ENCODE assay signal across 8 cellular contexts in genomic region chr18:32093106-32093511, GRCh38. TPM values are rescaled to one million over a fixed set of nuclear protein-coding genes. Genes with fewer than 3 reads are reported as not detected.
DNase-seq lines count a peak whose midpoint lies in the region; ATAC-seq and TF ChIP-seq lines count a peak whose summit lies in the region.

No MANE protein-coding gene starts in this region.

- POLR2A ChIA-PET in activated CD8-positive, alpha-beta T cell treated with anti-CD3 and anti-CD28 coated beads, Interleukin-2, amount 10 ng/mL, durations not matched to agents 7 days and 5 days (lab: Charles Lee), result interaction anchor here (0.6 to 2.9 kb wide), 4 partner anchors 8 to 150 kb away, joined by 3 to 67 read pairs (median 6); partner anchors contain the start of genes RNF125 and TRAPPC8

- WGBS in mesodermal cell (ENCODE audit: insufficient coverage in 2 of 2), 2 experiments, result 0% methylated on average over 16 to 27 of the region's 32 CpGs

- H3K4me3 Mint-ChIP-seq in activated CD8-positive, alpha-beta T cell treated with anti-CD3 and anti-CD28 coated beads, Interleukin-2, amount 10 ng/mL, durations not matched to agents 7 days and 5 days, result peak overlapping the region; percentile 96

- H3K36me3 ChIP-seq in mesodermal cell (ENCODE audit: control insufficient read depth, insufficient read depth, low read length), result peaks cover 27% of the 10 kb centered on the region

- H3K36me3 Mint-ChIP-seq in activated CD8-positive, alpha-beta T cell treated with anti-CD3 and anti-CD28 coated beads, Interleukin-2, amount 10 ng/mL, durations not matched to agents 7 days and 5 days (ENCODE audit: low read depth), result peaks cover 43% of the 10 kb centered on the region

- ATAC-seq in GM18520 (IDR thresholded peaks at IDR 0.05; ENCODE audit: unreplicated experiment) (peak; percentile 31), HG03039 (IDR thresholded peaks at IDR 0.05; ENCODE audit: unreplicated experiment) (peak; percentile 29)
- peak; percentile 11 for ATAC-seq in activated CD8-positive, alpha-beta T cell treated with anti-CD3 and anti-CD28 coated beads, Interleukin-2, amount 10 ng/mL, durations not matched to agents 7 days and 5 days
- no peak for ATAC-seq in stimulated activated naive CD8-positive, alpha-beta T cell treated with anti-CD3 and anti-CD28 coated beads, Interleukin-15, Interleukin-2, amounts not matched to agents 100 U/mL and 50 U/mL, for 24 hours

- peak overlapping the region; percentile 98 for H3K27ac ChIP-seq in mesodermal cell (ENCODE audit: low read depth, low read length, severe bottlenecking)

- H3K27ac Mint-ChIP-seq in activated CD8-positive, alpha-beta T cell treated with anti-CD3 and anti-CD28 coated beads, Interleukin-2, amount 10 ng/mL, durations not matched to agents 7 days and 5 days, result peak overlapping the region; percentile 91

- DNase-seq in AG08395 (ENCODE audit: low spot score) (peak; percentile 60), NCI-H2196 treated with DMSO at 0.1 percent for 48 hours (lab: John Stamatoyannopoulos, UW; ENCODE audit: unreplicated experiment) (peak; percentile 23), epithelial cell of esophagus (ENCODE audit: low read depth) (peak; percentile 56)
- DNase-seq in activated CD8-positive, alpha-beta T cell treated with anti-CD3 and anti-CD28 coated beads, Interleukin-2, amount 10 ng/mL, durations not matched to agents 7 days and 5 days, result peak; percentile 57
- peak; percentile 47 for DNase-seq in stimulated activated naive CD8-positive, alpha-beta T cell treated with anti-CD3 and anti-CD28 coated beads, Interleukin-15, Interleukin-2, amounts not matched to agents 100 U/mL and 50 U/mL, for 24 hours

- TF ChIP-seq CTCF in epithelial cell of esophagus (IDR thresholded peaks at IDR 0.05; ENCODE audit: insufficient read depth, low read depth, low read length, missing control alignments), result no peak

- no peaks in the 10 kb centered on the region for H3K9me3 Mint-ChIP-seq in activated CD8-positive, alpha-beta T cell treated with anti-CD3 and anti-CD28 coated beads, Interleukin-2, amount 10 ng/mL, durations not matched to agents 7 days and 5 days (ENCODE audit: insufficient read depth)

- peaks cover 16% of the 10 kb centered on the region for H3K4me1 ChIP-seq in mesodermal cell (ENCODE audit: control insufficient read depth, insufficient read depth, low read length, poor library complexity, severe bottlenecking)

- no peaks in the 10 kb centered on the region for H3K27me3 Mint-ChIP-seq in activated CD8-positive, alpha-beta T cell treated with anti-CD3 and anti-CD28 coated beads, Interleukin-2, amount 10 ng/mL, durations not matched to agents 7 days and 5 days (ENCODE audit: low read depth)

- H3K4me1 Mint-ChIP-seq in activated CD8-positive, alpha-beta T cell treated with anti-CD3 and anti-CD28 coated beads, Interleukin-2, amount 10 ng/mL, durations not matched to agents 7 days and 5 days (ENCODE audit: low read depth), result peaks cover 50% of the 10 kb centered on the region

- H3K4me3 ChIP-seq in epithelial cell of esophagus (ENCODE audit: low read length) (peak overlapping the region; percentile 82), mesodermal cell (ENCODE audit: extremely low read depth, insufficient read depth, low read length, poor library complexity, severe bottlenecking) (peak overlapping the region; percentile 80)

- CTCF ChIA-PET in activated CD8-positive, alpha-beta T cell treated with anti-CD3 and anti-CD28 coated beads, Interleukin-2, amount 10 ng/mL, durations not matched to agents 7 days and 5 days (lab: Charles Lee), result interaction anchor here (1.4 kb wide), 1 partner anchor 150 kb away, joined by 6 read pairs; the partner anchor contains the start of gene TRAPPC8

- no peaks in the 10 kb centered on the region for H3K9me3 ChIP-seq in mesodermal cell (ENCODE audit: control insufficient read depth, low read length)

RNA-seq across cellular contexts. Expression of gene RNF138, which starts 1.4 kb away (rescaled TPM):
- 10 to 100 TPM; 84.2 to 94.3 TPM for total RNA-seq in activated CD8-positive, alpha-beta T cell treated with anti-CD3 and anti-CD28 coated beads, Interleukin-2, amount 10 ng/mL, durations not matched to agents 7 days and 5 days
- polyA plus RNA-seq in mesodermal cell (2013, experiment 1 of 2), result 39.0 TPM
- polyA plus RNA-seq in mesodermal cell (2013, experiment 2 of 2), result 38.2 TPM
